Comparison of ENCODE assay signal across 26 cellular contexts in genomic region chr10:44619975-44620374, GRCh38.
DNase-seq lines count a peak whose midpoint lies in the region; ATAC-seq and TF ChIP-seq lines count a peak whose summit lies in the region.
"Had no signal": no experiment of that assay in that cellular context is flagged by ENCODE, and none has a peak within 500 bp of the region (broad histone marks: within the 10 kb centered on the region; RNA-seq: fewer than 3 reads in every experiment).

No MANE protein-coding gene starts in this region.

- H3K36me3 Mint-ChIP-seq in naive thymus-derived CD4-positive, alpha-beta T cell: no peaks in the 10 kb centered on the region
- H3K36me3 Mint-ChIP-seq: activated naive CD4-positive, alpha-beta T cell treated with anti-CD3 and anti-CD28 coated beads, Interleukin-2, amount 10 ng/mL, durations not matched to agents 7 days and 5 days; memory B cell; stimulated activated memory B cell treated with anti-CD40 and anti-IgM and Interleukin-4, amounts not matched to agents 10 μg/mL and 1 μg/mL and 100 μg/mL, for 72 hours had no signal

- no peak overlapping the region for H3K27ac Mint-ChIP-seq in naive thymus-derived CD4-positive, alpha-beta T cell
- H3K27ac Mint-ChIP-seq: activated naive CD4-positive, alpha-beta T cell treated with anti-CD3 and anti-CD28 coated beads, Interleukin-2, amount 10 ng/mL, durations not matched to agents 7 days and 5 days; activated T-cell treated with anti-CD3 and anti-CD28 coated beads, Interleukin-2, amount 50 U/mL, for 72 hours; memory B cell; stimulated activated memory B cell treated with anti-CD40 and anti-IgM and Interleukin-4, amounts not matched to agents 10 μg/mL and 1 μg/mL and 100 μg/mL, for 72 hours had no signal

- H3K4me1 ChIP-seq in ACC112 (ENCODE audit: control insufficient read depth, insufficient read depth, low read length, unreplicated experiment): peaks cover 16% of the 10 kb centered on the region
- no peaks in the 10 kb centered on the region for H3K4me1 ChIP-seq in naive thymus-derived CD4-positive, alpha-beta T cell (ENCODE audit: control insufficient read depth in 2 of 2, insufficient read depth in 2 of 2, low read length in 2 of 2)
- H3K4me1 ChIP-seq: spleen had no signal

- H3K27me3 Mint-ChIP-seq in naive thymus-derived CD4-positive, alpha-beta T cell: no peaks in the 10 kb centered on the region
- H3K27me3 Mint-ChIP-seq: activated naive CD4-positive, alpha-beta T cell treated with anti-CD3 and anti-CD28 coated beads, Interleukin-2, amount 10 ng/mL, durations not matched to agents 7 days and 5 days; stimulated activated memory B cell treated with anti-CD40 and anti-IgM and Interleukin-4, amounts not matched to agents 10 μg/mL and 1 μg/mL and 100 μg/mL, for 72 hours had no signal

- no peaks in the 10 kb centered on the region for H3K27me3 ChIP-seq in ACC112 (ENCODE audit: insufficient read depth, low read length)
- no peaks in the 10 kb centered on the region for H3K27me3 ChIP-seq in naive thymus-derived CD4-positive, alpha-beta T cell (ENCODE audit: control insufficient read depth in 2 of 2, insufficient read depth in 2 of 2, low read length in 2 of 2)
- H3K27me3 ChIP-seq: spleen had no signal

- H3K27ac ChIP-seq in ACC112 (ENCODE audit: low read depth, low read length): peak overlapping the region; percentile 57
- H3K27ac ChIP-seq in naive thymus-derived CD4-positive, alpha-beta T cell (ENCODE audit: low read depth, low read length): no peak overlapping the region
- H3K27ac ChIP-seq: spleen, VCaP had no signal

- DNase-seq in NB4 (ENCODE audit: low read depth): peak; percentile 4
- DNase-seq in epithelial cell of proximal tubule (ENCODE audit: low read depth): peak; percentile 80
- peak; percentile 14 for DNase-seq in left kidney (ENCODE audit: low read depth, low spot score)
- DNase-seq in naive thymus-derived CD4-positive, alpha-beta T cell: no peak
- DNase-seq in stimulated activated naive CD8-positive, alpha-beta T cell treated with anti-CD3 and anti-CD28 coated beads, Interleukin-15, Interleukin-2, amounts not matched to agents 100 U/mL and 50 U/mL, for 24 hours: no peak
- DNase-seq in NCI-H2029 (lab: John Stamatoyannopoulos, UW): no peak
- DNase-seq in NCI-H146 treated with DMSO at 0.1 percent for 48 hours (lab: John Stamatoyannopoulos, UW; ENCODE audit: unreplicated experiment): no peak
- DNase-seq: activated CD4-positive, alpha-beta T cell treated with anti-CD3 and anti-CD28 coated beads for 48 hours; activated naive CD4-positive, alpha-beta T cell treated with anti-CD3 and anti-CD28 coated beads, Interleukin-2, amount 10 ng/mL, durations not matched to agents 7 days and 5 days; activated T-cell treated with anti-CD3 and anti-CD28 coated beads, Interleukin-2, amount 50 U/mL, for 72 hours; GF-D8; glutamatergic neuron; H7; Kasumi-1; kidney glomerular epithelial cell; NCI-H1092 treated with DMSO at 0.1 percent for 48 hours; NCI-H2081; NCI-H446 treated with DMSO at 0.1 percent for 48 hours; spleen; stimulated activated CD4-positive, alpha-beta T cell treated with anti-CD3 and anti-CD28 coated beads, Interleukin-2, amount 100 ng/mL, for 48 hours; T-helper 2 cell had no signal

- H3K4me3 ChIP-seq in ACC112 (ENCODE audit: low read depth, low read length) (peak overlapping the region; percentile 26; the same call in 1 of the 2 replicates), NB4 (ENCODE audit: low read depth, low read length) (no peak overlapping the region), epithelial cell of proximal tubule (ENCODE audit: low read depth, low read length) (no peak overlapping the region)
- no peak overlapping the region for H3K4me3 ChIP-seq in naive thymus-derived CD4-positive, alpha-beta T cell (ENCODE audit: low read length)
- H3K4me3 ChIP-seq: spleen had no signal

- no peaks in the 10 kb centered on the region for H3K36me3 ChIP-seq in ACC112 (ENCODE audit: insufficient read depth, low read length)
- H3K36me3 ChIP-seq in naive thymus-derived CD4-positive, alpha-beta T cell (ENCODE audit: control insufficient read depth in 2 of 3, insufficient read depth in 3 of 3, low read length in 3 of 3): no peaks in the 10 kb centered on the region
- H3K36me3 ChIP-seq: spleen had no signal

- no peak for ATAC-seq in naive thymus-derived CD4-positive, alpha-beta T cell
- ATAC-seq in stimulated activated naive CD8-positive, alpha-beta T cell treated with anti-CD3 and anti-CD28 coated beads, Interleukin-15, Interleukin-2, amounts not matched to agents 100 U/mL and 50 U/mL, for 24 hours: no peak
- ATAC-seq: activated T-cell treated with anti-CD3 and anti-CD28 coated beads, Interleukin-2, amount 50 U/mL, for 72 hours; SK-N-SH treated with all-trans-retinoic acid at 6 μM for 48 hours; stimulated activated memory B cell treated with anti-CD40 and anti-IgM and Interleukin-4, amounts not matched to agents 10 μg/mL and 1 μg/mL and 100 μg/mL, for 72 hours had no signal

- peak overlapping the region; percentile 36 for H2AFZ ChIP-seq in ACC112 (ENCODE audit: low read length, unreplicated experiment)

- CTCF ChIA-PET in naive thymus-derived CD4-positive, alpha-beta T cell (lab: Charles Lee): no interaction called here

- intact Hi-C loops in naive thymus-derived CD4-positive, alpha-beta T cell (cut with micrococcal nuclease): no loop called here

- no peak overlapping the region for H3K4me3 Mint-ChIP-seq in naive thymus-derived CD4-positive, alpha-beta T cell
- H3K4me3 Mint-ChIP-seq: activated naive CD4-positive, alpha-beta T cell treated with anti-CD3 and anti-CD28 coated beads, Interleukin-2, amount 10 ng/mL, durations not matched to agents 7 days and 5 days; activated T-cell treated with anti-CD3 and anti-CD28 coated beads, Interleukin-2, amount 50 U/mL, for 72 hours; memory B cell; stimulated activated memory B cell treated with anti-CD40 and anti-IgM and Interleukin-4, amounts not matched to agents 10 μg/mL and 1 μg/mL and 100 μg/mL, for 72 hours had no signal

- TF ChIP-seq POLR2A in NB4 (IDR thresholded peaks at IDR 0.05; ENCODE audit: extremely low read depth, insufficient read length): no peak

- no peaks in the 10 kb centered on the region for H3K4me1 Mint-ChIP-seq in naive thymus-derived CD4-positive, alpha-beta T cell
- H3K4me1 Mint-ChIP-seq: activated naive CD4-positive, alpha-beta T cell treated with anti-CD3 and anti-CD28 coated beads, Interleukin-2, amount 10 ng/mL, durations not matched to agents 7 days and 5 days; memory B cell; stimulated activated memory B cell treated with anti-CD40 and anti-IgM and Interleukin-4, amounts not matched to agents 10 μg/mL and 1 μg/mL and 100 μg/mL, for 72 hours had no signal

- POLR2A ChIA-PET in naive thymus-derived CD4-positive, alpha-beta T cell (lab: Charles Lee): no interaction called here

- no peaks in the 10 kb centered on the region for H3K9me3 ChIP-seq in naive thymus-derived CD4-positive, alpha-beta T cell (ENCODE audit: control insufficient read depth in 2 of 3, low read length in 3 of 3)
- H3K9me3 ChIP-seq: spleen had no signal

- no peak for TF ChIP-seq CTCF in NB4 (IDR thresholded peaks at IDR 0.05; ENCODE audit: low read depth, low read length)
- no peak for TF ChIP-seq CTCF in epithelial cell of proximal tubule (conservative IDR thresholded peaks at IDR 0.05; ENCODE audit: low read depth, low read length)

- H3K79me2 ChIP-seq in ACC112 (ENCODE audit: control insufficient read depth, insufficient read depth, low read length, unreplicated experiment): no peaks in the 10 kb centered on the region

- H3K9me3 Mint-ChIP-seq in naive thymus-derived CD4-positive, alpha-beta T cell: peaks cover 0 to 9% (median 0%) of the 10 kb centered on the region in 11 donors
- H3K9me3 Mint-ChIP-seq: activated naive CD4-positive, alpha-beta T cell treated with anti-CD3 and anti-CD28 coated beads, Interleukin-2, amount 10 ng/mL, durations not matched to agents 7 days and 5 days had no signal

Comparison
In these comparisons a context has a peak if more than half of its experiments do, and no peak if none do; other contexts are left out.
1. DNase-seq: peak in NB4 (single experiment), epithelial cell of proximal tubule (single experiment) and left kidney (single experiment); none in naive thymus-derived CD4-positive, alpha-beta T cell (0 of 9), stimulated activated naive CD8-positive, alpha-beta T cell treated with anti-CD3 and anti-CD28 coated beads, Interleukin-15, Interleukin-2, amounts not matched to agents 100 U/mL and 50 U/mL, for 24 hours (single experiment), NCI-H2029 (single experiment) and NCI-H146 treated with DMSO at 0.1 percent for 48 hours (single experiment).